In genomic region chr1:183470147-183470960, GRCh38 we compare ENCODE assay signal across 8 cellular contexts. TPM values are rescaled to one million over a fixed set of nuclear protein-coding genes. Genes with fewer than 3 reads are reported as not detected.
DNase-seq lines count a peak whose midpoint lies in the region; ATAC-seq and TF ChIP-seq lines count a peak whose summit lies in the region.

No MANE protein-coding gene starts in this region.

- ATAC-seq in HG02970 (IDR thresholded peaks at IDR 0.05; ENCODE audit: low FRiP score, unreplicated experiment): peak; percentile 27
- peak; percentile 57 for ATAC-seq in sciatic nerve
- no peak for ATAC-seq in HG03025 (IDR thresholded peaks at IDR 0.05; ENCODE audit: low FRiP score, unreplicated experiment)

- intact Hi-C loops in sciatic nerve (cut with DNase I): no loop called here

- in situ Hi-C loops in astrocyte of the cerebellum (cut with HindIII; ENCODE audit: low sequenced_read_pairs): no loop called here

- peak; percentile 70 for DNase-seq in NCI-H2029 treated with DMSO at 0.1 percent for 48 hours (lab: John Stamatoyannopoulos, UW)
- peak; percentile 71 for DNase-seq in T1000 (lab: John Stamatoyannopoulos, UW)
- DNase-seq in astrocyte of the cerebellum (ENCODE audit: low read depth): no peak
- DNase-seq in hypothalamus (lab: John Stamatoyannopoulos, UW): peak; percentile 15 to 87 (median 66)
- peak; percentile 92 for DNase-seq in sciatic nerve (ENCODE audit: low spot score)

- TF ChIP-seq CTCF in GM12875 (IDR thresholded peaks at IDR 0.05; ENCODE audit: borderline replicate concordance, insufficient read depth, low read depth, low read length) (peak; percentile 29; the same call in 1 of the 2 replicates), astrocyte of the cerebellum (IDR thresholded peaks at IDR 0.05; ENCODE audit: low read depth, low read length, missing control alignments) (peak; percentile 37)

- H3K4me3 ChIP-seq in GM12875 (ENCODE audit: low read depth, low read length) (peak overlapping the region; percentile 96), astrocyte of the cerebellum (ENCODE audit: low read depth, low read length) (peak overlapping the region; percentile 79)

RNA-seq across cellular contexts. Expression of gene SMG7, which starts 1.9 kb away (rescaled TPM):
- 75.2 TPM for total RNA-seq in sciatic nerve

RNA-seq across cellular contexts. Expression of gene NMNAT2, which starts 52.2 kb away (rescaled TPM):
- 2.6 TPM for total RNA-seq in sciatic nerve
